In genomic region chr10:44934416-44935200, GRCh38 we compare ENCODE assay signal across 21 cellular contexts. TPM values are rescaled to one million over a fixed set of nuclear protein-coding genes. Genes with fewer than 3 reads are reported as not detected.
DNase-seq lines count a peak whose midpoint lies in the region; ATAC-seq, FAIRE-seq and TF ChIP-seq lines count a peak whose summit lies in the region.
"Had no signal": no experiment of that assay in that cellular context is flagged by ENCODE, and none has a peak within 500 bp of the region (broad histone marks: within the 10 kb centered on the region; RNA-seq: fewer than 3 reads in every experiment).

No MANE protein-coding gene starts in this region.

- no peak overlapping the region for H3K4me2 ChIP-seq in astrocyte (ENCODE audit: low read length)

- TF ChIP-seq CTCF in astrocyte (IDR thresholded peaks at IDR 0.05; ENCODE audit: insufficient read depth, low read depth, low read length) (no peak), osteocyte (IDR thresholded peaks at IDR 0.05) (no peak), transverse colon (IDR thresholded peaks at IDR 0.05) (no peak)

- H3K79me2 ChIP-seq in astrocyte (ENCODE audit: insufficient read depth, low read length), result no peaks in the 10 kb centered on the region

- no peaks in the 10 kb centered on the region for H4K20me1 ChIP-seq in astrocyte (ENCODE audit: insufficient read depth, low read length)

- H3K4me3 Mint-ChIP-seq in astrocyte (ENCODE audit: unreplicated experiment) (no peak overlapping the region), osteocyte (ENCODE audit: unreplicated experiment) (no peak overlapping the region)
- H3K4me3 Mint-ChIP-seq: activated T-helper 17 cell treated with anti-CD3 and anti-CD28 coated beads, Interleukin-2, amount 50 U/mL, for 72 hours; naive thymus-derived CD8-positive, alpha-beta T cell had no signal

- H3K4me1 ChIP-seq in astrocyte (ENCODE audit: insufficient read depth, low read length), result peaks cover 5% of the 10 kb centered on the region
- H3K4me1 ChIP-seq in transverse colon, result peaks cover 4 to 12% (median 6%) of the 10 kb centered on the region in 4 donors

- H3K27me3 Mint-ChIP-seq in astrocyte (ENCODE audit: low read depth, unreplicated experiment) (peaks cover 7% of the 10 kb centered on the region), osteocyte (ENCODE audit: unreplicated experiment) (peaks cover 6% of the 10 kb centered on the region)

- no peak overlapping the region for H3K4me3 ChIP-seq in astrocyte (ENCODE audit: insufficient read depth, low read depth, low read length)
- no peak overlapping the region for H3K4me3 ChIP-seq in transverse colon
- H3K4me3 ChIP-seq: gastrocnemius medialis, lower lobe of right lung had no signal

- intact Hi-C loops in cardiac septum (cut with DNase I), result loop anchor here (5.0 kb wide), 1 partner anchor 58 kb away; no protein-coding TSS in a partner anchor
- intact Hi-C loops in transverse colon (cut with DNase I; ENCODE audit: low total_unique reads), result no loop called here
- intact Hi-C loops in left colon (cut with DNase I, micrococcal nuclease), result loop anchor here in 1 of 2 donors (5.0 kb wide), 1 partner anchor 43 kb away; the partner anchor contains the start of gene DEPP1

- 83% methylated on average over 17 of the region's 18 CpGs; no CpG with 5 or more reads in 1 of the 2 donors for WGBS in transverse colon (ENCODE audit: low coverage in 1 of 2), 2 donors

- no peak for TF ChIP-seq POLR2A in transverse colon (IDR thresholded peaks at IDR 0.05)

- FAIRE-seq in astrocyte (lab: Jason Lieb, UNC), result no peak
- FAIRE-seq: GM12891 had no signal

- no peaks in the 10 kb centered on the region for H3K36me3 ChIP-seq in astrocyte (ENCODE audit: insufficient read depth, low read length)
- no peaks in the 10 kb centered on the region for H3K36me3 ChIP-seq in transverse colon
- H3K36me3 ChIP-seq: gastrocnemius medialis, lower lobe of right lung had no signal

- H3K27ac ChIP-seq in astrocyte (ENCODE audit: low read depth, low read length), result peak overlapping the region; percentile 78
- H3K27ac ChIP-seq in transverse colon, result peak overlapping the region; percentile 13 to 53 (median 40)
- H3K27ac ChIP-seq: epithelial cell of prostate, lower lobe of right lung had no signal

- no peak overlapping the region for H3K9ac ChIP-seq in astrocyte (ENCODE audit: low read length)

- H3K27ac Mint-ChIP-seq in astrocyte (ENCODE audit: unreplicated experiment), result peak overlapping the region; percentile 97
- H3K27ac Mint-ChIP-seq in osteocyte (ENCODE audit: unreplicated experiment), result peak overlapping the region; percentile 44

- in situ Hi-C loops in transverse colon (cut with MboI; ENCODE audit: low pct_ligation_motif_present in 1 of 4, low pct_unique_long_range_greater_than_20kb in 1 of 4, low sequenced_read_pairs in 3 of 4), result loop anchor here in 1 of 4 donors (5.0 kb wide), 1 partner anchor 38 kb away; no protein-coding TSS in a partner anchor

- no peak for DNase-seq in astrocyte (ENCODE audit: low read depth)
- DNase-seq in cardiac septum (ENCODE audit: low spot score), result peak; percentile 67
- no peak for DNase-seq in osteocyte (ENCODE audit: extremely low spot score, unreplicated experiment)
- no peak for DNase-seq in transverse colon
- no peak for DNase-seq in left colon
- no peak for DNase-seq in activated CD4-positive, alpha-beta T cell treated with anti-CD3 and anti-CD28 coated beads, Interleukin-2, amount 50 U/mL, for 48 hours
- DNase-seq in NCI-H2227 treated with DMSO at 0.1 percent for 48 hours (lab: John Stamatoyannopoulos, UW), result no peak
- DNase-seq: activated CD4-positive, CD25-positive, alpha-beta regulatory T cell; cerebellar nuclear complex; GF-D8; lower lobe of right lung; naive thymus-derived CD8-positive, alpha-beta T cell; NCI-H1930; NCI-H446 treated with DMSO at 0.1 percent for 48 hours; SIG-M5 had no signal

- no peak overlapping the region for H2AFZ ChIP-seq in astrocyte (ENCODE audit: low read depth, low read length)

- H3K27me3 ChIP-seq in astrocyte (ENCODE audit: insufficient read depth, low read length) (no peaks in the 10 kb centered on the region), transverse colon (no peaks in the 10 kb centered on the region)
- H3K27me3 ChIP-seq: gastrocnemius medialis had no signal

- H3K4me1 Mint-ChIP-seq in astrocyte (ENCODE audit: low read depth, unreplicated experiment) (peaks cover 24% of the 10 kb centered on the region), osteocyte (ENCODE audit: unreplicated experiment) (peaks cover 11% of the 10 kb centered on the region)
- H3K4me1 Mint-ChIP-seq: activated T-helper 17 cell treated with anti-CD3 and anti-CD28 coated beads, Interleukin-2, amount 50 U/mL, for 72 hours had no signal

- H3K9me3 ChIP-seq in astrocyte (ENCODE audit: insufficient read depth, low read depth, low read length), result no peaks in the 10 kb centered on the region
- no peaks in the 10 kb centered on the region for H3K9me3 ChIP-seq in transverse colon
- H3K9me3 ChIP-seq: gastrocnemius medialis, lower lobe of right lung had no signal

- no peak for TF ChIP-seq EP300 in transverse colon (IDR thresholded peaks at IDR 0.05; ENCODE audit: low read depth)

- H3K36me3 Mint-ChIP-seq in astrocyte (ENCODE audit: low read depth, unreplicated experiment) (no peaks in the 10 kb centered on the region), osteocyte (ENCODE audit: unreplicated experiment) (no peaks in the 10 kb centered on the region)

- no peak for ATAC-seq in left colon
- ATAC-seq: activated T-helper 17 cell treated with anti-CD3 and anti-CD28 coated beads, Interleukin-2, amount 50 U/mL, for 72 hours; lower lobe of right lung; naive thymus-derived CD8-positive, alpha-beta T cell had no signal

- H3K9me3 Mint-ChIP-seq in astrocyte (ENCODE audit: unreplicated experiment), result peaks cover 9% of the 10 kb centered on the region
- H3K9me3 Mint-ChIP-seq in osteocyte (ENCODE audit: unreplicated experiment), result peaks cover 13% of the 10 kb centered on the region

RNA-seq across cellular contexts. Expression of gene TMEM72, which starts 23.5 kb away (rescaled TPM):
- total RNA-seq in astrocyte (not detected in 2 replicates), cardiac septum (not detected), osteocyte (not detected in 2 replicates), transverse colon (10 to 100 TPM in 3 of 4 donors, 1 to 10 TPM in 1; 9.5 to 49.4 (median 16.5) TPM), left colon (10 to 100 TPM; 25.0 to 33.1 TPM)
- total RNA-seq: activated T-helper 17 cell treated with anti-CD3 and anti-CD28 coated beads, Interleukin-2, amount 50 U/mL, for 72 hours; gastrocnemius medialis; lower lobe of right lung; naive thymus-derived CD8-positive, alpha-beta T cell; pulmonary artery endothelial cell; T-helper 2 cell treated with Interferon-gamma antibody and Interleukin-4, amounts not matched to agents 100 ng/mL and 5 ng/mL, for 36 hours had no signal

RNA-seq across cellular contexts. Expression of gene RASSF4, which starts 25.0 kb away (rescaled TPM):
- total RNA-seq in astrocyte (69.9 and 83.0 TPM in 2 replicates), cardiac septum (47.5 TPM), osteocyte (11.7 and 11.8 TPM in 2 replicates), transverse colon (10 to 100 TPM; 26.8 to 37.8 (median 27.5) TPM), left colon (10 to 100 TPM; 29.4 to 44.7 TPM)

RNA-seq across cellular contexts. Expression of gene DEPP1, which starts 44.0 kb away (rescaled TPM):
- total RNA-seq in astrocyte (6.6 and 8.0 TPM in 2 replicates), cardiac septum (45.5 TPM), osteocyte (10.3 and 10.4 TPM in 2 replicates), transverse colon (100 to 1,000 TPM in 2 of 4 donors, 10 to 100 TPM in 2; 14.6 to 109 (median 76.6) TPM), left colon (10 to 100 TPM; 13.4 to 17.1 TPM)
- total RNA-seq: naive thymus-derived CD8-positive, alpha-beta T cell had no signal
